In genomic region chr22:27633296-27633871, GRCh38 we compare ENCODE assay signal across 19 cellular contexts.
"Had no signal": no experiment of that assay in that cellular context is flagged by ENCODE, and none has a peak within 500 bp of the region (broad histone marks: within the 10 kb centered on the region; RNA-seq: fewer than 3 reads in every experiment).

No MANE protein-coding gene starts in this region.

- H3K9me3 ChIP-seq: colonic mucosa, sigmoid colon, tibial nerve had no signal

- H3K27ac Mint-ChIP-seq: activated naive CD4-positive, alpha-beta T cell treated with anti-CD3 and anti-CD28 coated beads, Interleukin-2, amount 50 U/mL, for 72 hours; activated T-cell treated with anti-CD3 and anti-CD28 coated beads, Interleukin-2, amount 50 U/mL, for 72 hours; stimulated activated naive B cell treated with anti-CD40 and anti-IgM and Interleukin-4, amounts not matched to agents 10 μg/mL and 1 μg/mL and 100 μg/mL, for 72 hours; T-helper 2 cell treated with Interferon-gamma antibody and Interleukin-4, amounts not matched to agents 5 μg/mL and 100 μg/mL, for 36 hours had no signal

- H3K4me3 Mint-ChIP-seq: activated T-cell treated with anti-CD3 and anti-CD28 coated beads, Interleukin-2, amount 50 U/mL, for 72 hours; stimulated activated naive B cell treated with anti-CD40 and anti-IgM and Interleukin-4, amounts not matched to agents 10 μg/mL and 1 μg/mL and 100 μg/mL, for 72 hours; T-helper 2 cell treated with Interferon-gamma antibody and Interleukin-4, amounts not matched to agents 5 μg/mL and 100 μg/mL, for 36 hours had no signal

- ATAC-seq: activated naive CD4-positive, alpha-beta T cell treated with anti-CD3 and anti-CD28 coated beads, Interleukin-2, amount 50 U/mL, for 72 hours; activated T-cell treated with anti-CD3 and anti-CD28 coated beads, Interleukin-2, amount 50 U/mL, for 72 hours; stimulated activated naive B cell treated with anti-CD40 and anti-IgM and Interleukin-4, amounts not matched to agents 10 μg/mL and 1 μg/mL and 100 μg/mL, for 72 hours had no signal

- H3K27ac ChIP-seq: colonic mucosa, sigmoid colon, tibial nerve had no signal

- H3K9me3 Mint-ChIP-seq: T-helper 2 cell treated with Interferon-gamma antibody and Interleukin-4, amounts not matched to agents 5 μg/mL and 100 μg/mL, for 36 hours had no signal

- H3K4me1 ChIP-seq: colonic mucosa, tibial nerve had no signal

- FAIRE-seq: frontal cortex, islet of Langerhans had no signal

- DNase-seq: activated CD4-positive, alpha-beta T cell treated with anti-CD3 and anti-CD28 coated beads for 4 hours; activated CD4-positive, alpha-beta T cell treated with anti-CD3 and anti-CD28 coated beads, Interleukin-2, amount 50 U/mL, for 4 hours; activated naive CD4-positive, alpha-beta T cell; activated T-cell treated with anti-CD3 and anti-CD28 coated beads for 4 hours; activated T-cell treated with anti-CD3 and anti-CD28 coated beads, Interleukin-2, amount 50 U/mL, for 72 hours; cerebellar nuclear complex; colonic mucosa; effector CD8-positive, alpha-beta T cell; occipital lobe; sigmoid colon; stimulated activated CD4-positive, alpha-beta T cell treated with anti-CD3 and anti-CD28 coated beads, Interleukin-15, amount 100 ng/mL, for 24 hours; stimulated activated CD4-positive, alpha-beta T cell treated with anti-CD3 and anti-CD28 coated beads, Interleukin-2, amount 100 ng/mL, for 24 hours; stimulated activated naive B cell treated with anti-CD40 and anti-IgM and Interleukin-4, amounts not matched to agents 10 μg/mL and 1 μg/mL and 100 μg/mL, for 72 hours; T-helper 1 cell had no signal

- H3K36me3 ChIP-seq: colonic mucosa, sigmoid colon, tibial nerve had no signal

- H3K4me3 ChIP-seq: colonic mucosa, sigmoid colon, tibial nerve had no signal

- H3K36me3 Mint-ChIP-seq: activated naive CD4-positive, alpha-beta T cell treated with anti-CD3 and anti-CD28 coated beads, Interleukin-2, amount 50 U/mL, for 72 hours; stimulated activated naive B cell treated with anti-CD40 and anti-IgM and Interleukin-4, amounts not matched to agents 10 μg/mL and 1 μg/mL and 100 μg/mL, for 72 hours had no signal

- H3K4me1 Mint-ChIP-seq: stimulated activated naive B cell treated with anti-CD40 and anti-IgM and Interleukin-4, amounts not matched to agents 10 μg/mL and 1 μg/mL and 100 μg/mL, for 72 hours had no signal
